Comparison of ENCODE assay signal across 3 cellular contexts in the genomic region with DNA sequence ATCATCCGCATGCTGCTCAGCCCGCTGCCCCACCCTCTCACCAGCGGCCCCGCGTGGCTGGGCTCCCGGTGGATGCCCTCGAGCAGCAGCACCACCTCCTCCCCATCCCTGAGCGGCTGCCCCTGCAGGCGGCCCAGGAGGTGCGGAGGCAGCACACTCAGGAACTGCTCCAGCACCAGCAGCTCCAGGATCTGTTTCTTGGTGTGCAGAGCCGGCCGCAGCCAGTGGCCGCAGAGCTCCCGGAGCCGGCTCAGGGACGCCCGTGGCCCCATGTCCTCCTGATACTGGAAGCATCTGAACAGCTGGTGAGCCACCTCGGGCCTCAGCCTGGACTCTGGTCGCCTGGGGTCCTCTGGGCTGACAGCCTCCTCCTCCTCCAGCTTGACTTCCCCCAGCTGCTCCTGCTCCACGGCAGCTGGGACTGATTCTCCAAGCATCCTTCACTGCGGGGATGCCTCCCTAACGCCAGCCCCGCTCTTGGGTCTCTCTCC.
A peak's percentile ranks its signal among the peaks of the same experiment; 100 is the strongest.
TF ChIP-seq lines count a peak whose summit lies in the region.

No MANE protein-coding gene starts in this region.

TF ChIP-seq in HepG2, 621 proteins besides CTCF, POLR2A, EP300 and RAD21 (continues in another document):
- TF ChIP-seq, protein P1, sequence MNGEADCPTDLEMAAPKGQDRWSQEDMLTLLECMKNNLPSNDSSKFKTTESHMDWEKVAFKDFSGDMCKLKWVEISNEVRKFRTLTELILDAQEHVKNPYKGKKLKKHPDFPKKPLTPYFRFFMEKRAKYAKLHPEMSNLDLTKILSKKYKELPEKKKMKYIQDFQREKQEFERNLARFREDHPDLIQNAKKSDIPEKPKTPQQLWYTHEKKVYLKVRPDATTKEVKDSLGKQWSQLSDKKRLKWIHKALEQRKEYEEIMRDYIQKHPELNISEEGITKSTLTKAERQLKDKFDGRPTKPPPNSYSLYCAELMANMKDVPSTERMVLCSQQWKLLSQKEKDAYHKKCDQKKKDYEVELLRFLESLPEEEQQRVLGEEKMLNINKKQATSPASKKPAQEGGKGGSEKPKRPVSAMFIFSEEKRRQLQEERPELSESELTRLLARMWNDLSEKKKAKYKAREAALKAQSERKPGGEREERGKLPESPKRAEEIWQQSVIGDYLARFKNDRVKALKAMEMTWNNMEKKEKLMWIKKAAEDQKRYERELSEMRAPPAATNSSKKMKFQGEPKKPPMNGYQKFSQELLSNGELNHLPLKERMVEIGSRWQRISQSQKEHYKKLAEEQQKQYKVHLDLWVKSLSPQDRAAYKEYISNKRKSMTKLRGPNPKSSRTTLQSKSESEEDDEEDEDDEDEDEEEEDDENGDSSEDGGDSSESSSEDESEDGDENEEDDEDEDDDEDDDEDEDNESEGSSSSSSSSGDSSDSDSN (CRISPR knock-in tag; IDR thresholded peaks at IDR 0.05), result peak; percentile 29; the same call in 1 of the 2 replicates
- TF ChIP-seq, protein P2, sequence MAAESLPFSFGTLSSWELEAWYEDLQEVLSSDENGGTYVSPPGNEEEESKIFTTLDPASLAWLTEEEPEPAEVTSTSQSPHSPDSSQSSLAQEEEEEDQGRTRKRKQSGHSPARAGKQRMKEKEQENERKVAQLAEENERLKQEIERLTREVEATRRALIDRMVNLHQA (CRISPR knock-in tag; IDR thresholded peaks at IDR 0.05), result no peak
- TF ChIP-seq BHLHE40 (IDR thresholded peaks at IDR 0.05; ENCODE audit: low read length), result no peak
- TF ChIP-seq, protein P3, sequence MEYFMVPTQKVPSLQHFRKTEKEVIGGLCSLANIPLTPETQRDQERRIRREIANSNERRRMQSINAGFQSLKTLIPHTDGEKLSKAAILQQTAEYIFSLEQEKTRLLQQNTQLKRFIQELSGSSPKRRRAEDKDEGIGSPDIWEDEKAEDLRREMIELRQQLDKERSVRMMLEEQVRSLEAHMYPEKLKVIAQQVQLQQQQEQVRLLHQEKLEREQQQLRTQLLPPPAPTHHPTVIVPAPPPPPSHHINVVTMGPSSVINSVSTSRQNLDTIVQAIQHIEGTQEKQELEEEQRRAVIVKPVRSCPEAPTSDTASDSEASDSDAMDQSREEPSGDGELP (IDR thresholded peaks at IDR 0.05; ENCODE audit: borderline replicate concordance, low read depth), result peak; percentile 39; the same call in 1 of the 2 replicates
- TF ChIP-seq HOXA3 (CRISPR knock-in tag; IDR thresholded peaks at IDR 0.05), result no peak
- TF ChIP-seq DR1 (CRISPR knock-in tag; IDR thresholded peaks at IDR 0.05), result no peak
- TF ChIP-seq HIVEP1 (CRISPR knock-in tag; IDR thresholded peaks at IDR 0.05), result no peak
- TF ChIP-seq, protein P4, sequence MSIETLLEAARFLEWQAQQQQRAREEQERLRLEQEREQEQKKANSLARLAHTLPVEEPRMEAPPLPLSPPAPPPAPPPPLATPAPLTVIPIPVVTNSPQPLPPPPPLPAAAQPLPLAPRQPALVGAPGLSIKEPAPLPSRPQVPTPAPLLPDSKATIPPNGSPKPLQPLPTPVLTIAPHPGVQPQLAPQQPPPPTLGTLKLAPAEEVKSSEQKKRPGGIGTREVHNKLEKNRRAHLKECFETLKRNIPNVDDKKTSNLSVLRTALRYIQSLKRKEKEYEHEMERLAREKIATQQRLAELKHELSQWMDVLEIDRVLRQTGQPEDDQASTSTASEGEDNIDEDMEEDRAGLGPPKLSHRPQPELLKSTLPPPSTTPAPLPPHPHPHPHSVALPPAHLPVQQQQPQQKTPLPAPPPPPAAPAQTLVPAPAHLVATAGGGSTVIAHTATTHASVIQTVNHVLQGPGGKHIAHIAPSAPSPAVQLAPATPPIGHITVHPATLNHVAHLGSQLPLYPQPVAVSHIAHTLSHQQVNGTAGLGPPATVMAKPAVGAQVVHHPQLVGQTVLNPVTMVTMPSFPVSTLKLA (IDR thresholded peaks at IDR 0.05), result no peak
- no peak for TF ChIP-seq KAT8 (CRISPR knock-in tag; IDR thresholded peaks at IDR 0.05)
- peak; percentile 57 for TF ChIP-seq AGO2 (optimal IDR thresholded peaks at IDR 0.05; ENCODE audit: low read depth, low read length)
- TF ChIP-seq, protein P5, sequence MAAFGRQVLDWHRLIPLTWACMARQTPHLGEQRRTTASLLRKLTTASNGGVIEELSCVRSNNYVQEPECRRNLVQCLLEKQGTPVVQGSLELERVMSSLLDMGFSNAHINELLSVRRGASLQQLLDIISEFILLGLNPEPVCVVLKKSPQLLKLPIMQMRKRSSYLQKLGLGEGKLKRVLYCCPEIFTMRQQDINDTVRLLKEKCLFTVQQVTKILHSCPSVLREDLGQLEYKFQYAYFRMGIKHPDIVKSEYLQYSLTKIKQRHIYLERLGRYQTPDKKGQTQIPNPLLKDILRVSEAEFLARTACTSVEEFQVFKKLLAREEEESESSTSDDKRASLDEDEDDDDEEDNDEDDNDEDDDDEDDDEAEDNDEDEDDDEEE (CRISPR knock-in tag; IDR thresholded peaks at IDR 0.05), result no peak
- no peak for TF ChIP-seq ZC3H4 (CRISPR knock-in tag; IDR thresholded peaks at IDR 0.05; ENCODE audit: borderline replicate concordance)
- no peak for TF ChIP-seq SNAI1 (CRISPR knock-in tag; IDR thresholded peaks at IDR 0.05; ENCODE audit: borderline replicate concordance)

TF ChIP-seq in HEK293, 187 proteins besides CTCF, POLR2A, EP300 and RAD21:
- TF ChIP-seq ZNF155 (tag by site-specific recombination; IDR thresholded peaks at IDR 0.05) (no peak), ZNF785 (tag by site-specific recombination; IDR thresholded peaks at IDR 0.05) (no peak), SP2 (tag by site-specific recombination; IDR thresholded peaks at IDR 0.05) (no peak)
- TF ChIP-seq, protein P6, sequence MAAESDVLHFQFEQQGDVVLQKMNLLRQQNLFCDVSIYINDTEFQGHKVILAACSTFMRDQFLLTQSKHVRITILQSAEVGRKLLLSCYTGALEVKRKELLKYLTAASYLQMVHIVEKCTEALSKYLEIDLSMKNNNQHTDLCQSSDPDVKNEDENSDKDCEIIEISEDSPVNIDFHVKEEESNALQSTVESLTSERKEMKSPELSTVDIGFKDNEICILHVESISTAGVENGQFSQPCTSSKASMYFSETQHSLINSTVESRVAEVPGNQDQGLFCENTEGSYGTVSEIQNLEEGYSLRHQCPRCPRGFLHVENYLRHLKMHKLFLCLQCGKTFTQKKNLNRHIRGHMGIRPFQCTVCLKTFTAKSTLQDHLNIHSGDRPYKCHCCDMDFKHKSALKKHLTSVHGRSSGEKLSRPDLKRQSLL (tag by site-specific recombination; IDR thresholded peaks at IDR 0.05), result peak; percentile 93
- TF ChIP-seq, protein P7, sequence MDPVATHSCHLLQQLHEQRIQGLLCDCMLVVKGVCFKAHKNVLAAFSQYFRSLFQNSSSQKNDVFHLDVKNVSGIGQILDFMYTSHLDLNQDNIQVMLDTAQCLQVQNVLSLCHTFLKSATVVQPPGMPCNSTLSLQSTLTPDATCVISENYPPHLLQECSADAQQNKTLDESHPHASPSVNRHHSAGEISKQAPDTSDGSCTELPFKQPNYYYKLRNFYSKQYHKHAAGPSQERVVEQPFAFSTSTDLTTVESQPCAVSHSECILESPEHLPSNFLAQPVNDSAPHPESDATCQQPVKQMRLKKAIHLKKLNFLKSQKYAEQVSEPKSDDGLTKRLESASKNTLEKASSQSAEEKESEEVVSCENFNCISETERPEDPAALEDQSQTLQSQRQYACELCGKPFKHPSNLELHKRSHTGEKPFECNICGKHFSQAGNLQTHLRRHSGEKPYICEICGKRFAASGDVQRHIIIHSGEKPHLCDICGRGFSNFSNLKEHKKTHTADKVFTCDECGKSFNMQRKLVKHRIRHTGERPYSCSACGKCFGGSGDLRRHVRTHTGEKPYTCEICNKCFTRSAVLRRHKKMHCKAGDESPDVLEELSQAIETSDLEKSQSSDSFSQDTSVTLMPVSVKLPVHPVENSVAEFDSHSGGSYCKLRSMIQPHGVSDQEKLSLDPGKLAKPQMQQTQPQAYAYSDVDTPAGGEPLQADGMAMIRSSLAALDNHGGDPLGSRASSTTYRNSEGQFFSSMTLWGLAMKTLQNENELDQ (tag by site-specific recombination; IDR thresholded peaks at IDR 0.05; ENCODE audit: low read depth), result no peak

TF ChIP-seq in WTC11, 78 proteins besides CTCF, POLR2A, EP300 and RAD21:
- TF ChIP-seq, protein P8, sequence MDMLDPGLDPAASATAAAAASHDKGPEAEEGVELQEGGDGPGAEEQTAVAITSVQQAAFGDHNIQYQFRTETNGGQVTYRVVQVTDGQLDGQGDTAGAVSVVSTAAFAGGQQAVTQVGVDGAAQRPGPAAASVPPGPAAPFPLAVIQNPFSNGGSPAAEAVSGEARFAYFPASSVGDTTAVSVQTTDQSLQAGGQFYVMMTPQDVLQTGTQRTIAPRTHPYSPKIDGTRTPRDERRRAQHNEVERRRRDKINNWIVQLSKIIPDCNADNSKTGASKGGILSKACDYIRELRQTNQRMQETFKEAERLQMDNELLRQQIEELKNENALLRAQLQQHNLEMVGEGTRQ (CRISPR knock-in tag; IDR thresholded peaks at IDR 0.05), result no peak
- no peak for TF ChIP-seq SP1 (CRISPR knock-in tag; conservative IDR thresholded peaks at IDR 0.05)
- TF ChIP-seq GTF2I (CRISPR knock-in tag; conservative IDR thresholded peaks at IDR 0.05), result no peak
TF ChIP-seq in WTC11: peak in this region for 0.
